In the genomic region with DNA sequence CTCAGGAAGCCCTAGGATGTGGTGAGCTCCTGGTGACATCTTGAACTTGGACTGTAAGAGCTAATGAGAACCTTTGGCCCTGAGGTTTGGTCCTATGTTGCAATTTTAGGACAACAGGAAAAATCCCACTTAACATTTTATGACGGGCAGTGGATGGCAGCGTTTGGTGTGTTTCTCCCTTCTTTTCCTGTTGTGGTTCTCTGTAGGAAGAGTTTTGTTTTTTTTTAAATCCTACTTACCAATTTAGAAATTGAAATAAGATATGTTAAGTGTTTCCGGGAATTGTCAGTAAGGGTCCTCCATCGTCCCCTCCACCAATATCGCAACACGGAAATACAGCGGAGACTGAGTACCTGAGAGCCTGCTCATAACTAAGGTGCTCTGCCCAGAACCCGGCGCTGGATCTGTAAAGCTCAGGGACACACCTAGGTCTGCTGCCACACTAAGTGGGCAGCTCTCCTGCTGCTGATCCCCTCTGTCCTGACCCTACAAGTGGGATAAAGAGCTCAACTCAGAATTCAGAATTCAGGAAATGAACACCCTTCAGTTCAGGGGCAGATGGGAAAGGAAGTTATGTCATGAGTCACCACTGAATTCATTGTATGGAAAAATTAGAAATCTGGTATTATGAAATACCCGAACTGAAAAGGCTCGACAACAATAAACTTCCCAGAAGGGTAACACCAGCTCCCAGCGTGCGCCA, we compare ENCODE assay signal across 19 cellular contexts. TPM values are rescaled to one million over a fixed set of nuclear protein-coding genes. Genes with fewer than 3 reads are reported as not detected.
DNase-seq lines count a peak whose midpoint lies in the region; ATAC-seq and TF ChIP-seq lines count a peak whose summit lies in the region.
"Had no signal": no experiment of that assay in that cellular context is flagged by ENCODE, and none has a peak within 500 bp of the region (broad histone marks: within the 10 kb centered on the region; RNA-seq: fewer than 3 reads in every experiment).

No MANE protein-coding gene starts in this region.

- no peak overlapping the region for H3K4me3 ChIP-seq in cardiac fibroblast (replicated peaks in 1 of 2; ENCODE audit: low read depth in 2 of 2, low read length in 2 of 2)
- H3K4me3 ChIP-seq in lower lobe of right lung: no peak overlapping the region
- H3K4me3 ChIP-seq: colonic mucosa, heart right ventricle, testis had no signal

- H3K27me3 ChIP-seq in lower lobe of right lung (ENCODE audit: low read depth): no peaks in the 10 kb centered on the region
- H3K27me3 ChIP-seq: colonic mucosa, testis had no signal

- TF ChIP-seq CTCF in cardiac fibroblast (IDR thresholded peaks at IDR 0.05; ENCODE audit: low read depth, low read length): no peak
- TF ChIP-seq CTCF in lower lobe of right lung (IDR thresholded peaks at IDR 0.05): no peak

- no peaks in the 10 kb centered on the region for H3K9me3 Mint-ChIP-seq in activated T-helper 1 cell treated with anti-CD3 and anti-CD28 coated beads, Interleukin-12 subunit alpha, Interleukin-12 subunit beta, Interleukin-2, Interleukin-4 antibody, amounts not matched to agents 30 ng/mL and 10 ng/mL and 1 ng/mL, durations not matched to agents 14 hours and 24 hours and 36 hours

- H3K36me3 Mint-ChIP-seq in activated T-helper 1 cell treated with anti-CD3 and anti-CD28 coated beads, Interleukin-12 subunit alpha, Interleukin-12 subunit beta, Interleukin-2, Interleukin-4 antibody, amounts not matched to agents 30 ng/mL and 10 ng/mL and 1 ng/mL, durations not matched to agents 14 hours and 24 hours and 36 hours (ENCODE audit: low read depth): no peaks in the 10 kb centered on the region

- no peaks in the 10 kb centered on the region for H3K4me1 Mint-ChIP-seq in activated T-helper 1 cell treated with anti-CD3 and anti-CD28 coated beads, Interleukin-12 subunit alpha, Interleukin-12 subunit beta, Interleukin-2, Interleukin-4 antibody, amounts not matched to agents 30 ng/mL and 10 ng/mL and 1 ng/mL, durations not matched to agents 14 hours and 24 hours and 36 hours (ENCODE audit: low read depth)
- H3K4me1 Mint-ChIP-seq: T-helper 17 cell had no signal

- H3K27ac Mint-ChIP-seq in activated T-helper 1 cell treated with anti-CD3 and anti-CD28 coated beads, Interleukin-12 subunit alpha, Interleukin-12 subunit beta, Interleukin-2, Interleukin-4 antibody, amounts not matched to agents 30 ng/mL and 10 ng/mL and 1 ng/mL, durations not matched to agents 14 hours and 24 hours and 36 hours: no peak overlapping the region
- H3K27ac Mint-ChIP-seq: T-helper 17 cell had no signal

- peak overlapping the region; percentile 28 for H3K27ac ChIP-seq in lower lobe of right lung
- H3K27ac ChIP-seq: colonic mucosa, testis had no signal

- DNase-seq in EL: peak; percentile 25
- peak; percentile 78 for DNase-seq in MV-4-11 (lab: John Stamatoyannopoulos, UW)
- peak; percentile 52 to 75 for DNase-seq in cardiac fibroblast (ENCODE audit: low read depth in 2 of 2)
- no peak for DNase-seq in lower lobe of right lung
- no peak for DNase-seq in medulla oblongata (ENCODE audit: extremely low spot score)
- no peak for DNase-seq in activated T-helper 1 cell treated with anti-CD3 and anti-CD28 coated beads, Interleukin-12 subunit alpha, Interleukin-12 subunit beta, Interleukin-2, Interleukin-4 antibody, amounts not matched to agents 30 ng/mL and 10 ng/mL and 1 ng/mL, durations not matched to agents 14 hours and 24 hours and 36 hours (ENCODE audit: low spot score)
- no peak for DNase-seq in NCI-H2029 (lab: John Stamatoyannopoulos, UW)
- no peak for DNase-seq in iPS-NIHi7 (ENCODE audit: extremely low spot score)
- DNase-seq: activated effector memory CD4-positive, alpha-beta T cell treated with Interleukin-2 at 50 U/mL for 16 hours; colonic mucosa; heart right ventricle; MM.1S; NCI-H2081 treated with DMSO at 0.1 percent for 48 hours; RPMI8226; stimulated activated CD4-positive, alpha-beta T cell treated with anti-CD3 and anti-CD28 coated beads, Interleukin-4, amount 100 ng/mL, for 1 hour; stimulated activated CD8-positive, alpha-beta memory T cell treated with anti-CD3 and anti-CD28 coated beads, Interleukin-4, amount 100 ng/mL, for 48 hours; T-helper 17 cell; testis had no signal

- ATAC-seq in lower lobe of right lung: peak; percentile 54 to 70
- ATAC-seq: activated CD4-positive, CD25-positive, alpha-beta regulatory T cell treated with anti-CD3 and anti-CD28 coated beads, Interleukin-2, amount 50 U/mL, for 24 hours; T-helper 17 cell had no signal

- H3K4me1 ChIP-seq in lower lobe of right lung: peaks cover 3% of the 10 kb centered on the region
- H3K4me1 ChIP-seq: colonic mucosa, testis had no signal

- no peaks in the 10 kb centered on the region for H3K9me3 ChIP-seq in lower lobe of right lung
- H3K9me3 ChIP-seq: colonic mucosa, heart right ventricle, testis had no signal

- H3K27me3 Mint-ChIP-seq in activated T-helper 1 cell treated with anti-CD3 and anti-CD28 coated beads, Interleukin-12 subunit alpha, Interleukin-12 subunit beta, Interleukin-2, Interleukin-4 antibody, amounts not matched to agents 30 ng/mL and 10 ng/mL and 1 ng/mL, durations not matched to agents 14 hours and 24 hours and 36 hours (ENCODE audit: insufficient read depth): peaks cover 11% of the 10 kb centered on the region

- no peaks in the 10 kb centered on the region for H3K36me3 ChIP-seq in lower lobe of right lung
- H3K36me3 ChIP-seq: colonic mucosa, heart right ventricle had no signal

- intact Hi-C loops in lower lobe of right lung (cut with DNase I): no loop called here
- intact Hi-C loops in activated T-helper 1 cell treated with anti-CD3 and anti-CD28 coated beads, Interleukin-12 subunit alpha, Interleukin-12 subunit beta, Interleukin-2, Interleukin-4 antibody, amounts not matched to agents 30 ng/mL and 10 ng/mL and 1 ng/mL, durations not matched to agents 14 hours and 24 hours and 36 hours (cut with micrococcal nuclease): no loop called here

- H3K4me3 Mint-ChIP-seq in activated T-helper 1 cell treated with anti-CD3 and anti-CD28 coated beads, Interleukin-12 subunit alpha, Interleukin-12 subunit beta, Interleukin-2, Interleukin-4 antibody, amounts not matched to agents 30 ng/mL and 10 ng/mL and 1 ng/mL, durations not matched to agents 14 hours and 24 hours and 36 hours: no peak overlapping the region
- H3K4me3 Mint-ChIP-seq: T-helper 17 cell had no signal

RNA-seq across cellular contexts. Expression of gene PROSER2, which starts 9.2 kb away (rescaled TPM):
- total RNA-seq in lower lobe of right lung: 18.0 TPM
- total RNA-seq in activated T-helper 1 cell treated with anti-CD3 and anti-CD28 coated beads, Interleukin-12 subunit alpha, Interleukin-12 subunit beta, Interleukin-2, Interleukin-4 antibody, amounts not matched to agents 30 ng/mL and 10 ng/mL and 1 ng/mL, durations not matched to agents 14 hours and 24 hours and 36 hours: 0.29 and 0.39 TPM in 2 replicates

Comparison
In these comparisons a context has a peak if more than half of its experiments do, and no peak if none do; other contexts are left out.
1. DNase-seq: peak in EL (single experiment), MV-4-11 (single experiment) and cardiac fibroblast (2 of 2); none in lower lobe of right lung (single experiment), medulla oblongata (single experiment), activated T-helper 1 cell treated with anti-CD3 and anti-CD28 coated beads, Interleukin-12 subunit alpha, Interleukin-12 subunit beta, Interleukin-2, Interleukin-4 antibody, amounts not matched to agents 30 ng/mL and 10 ng/mL and 1 ng/mL, durations not matched to agents 14 hours and 24 hours and 36 hours (single experiment), NCI-H2029 (single experiment) and iPS-NIHi7 (single experiment).
2. RNA of gene PROSER2, which starts 9.2 kb away (total RNA-seq): 18.0 TPM in lower lobe of right lung (single experiment); 0.29 to 0.39 TPM in activated T-helper 1 cell treated with anti-CD3 and anti-CD28 coated beads, Interleukin-12 subunit alpha, Interleukin-12 subunit beta, Interleukin-2, Interleukin-4 antibody, amounts not matched to agents 30 ng/mL and 10 ng/mL and 1 ng/mL, durations not matched to agents 14 hours and 24 hours and 36 hours; every median in the first group is over 10 times any median in the second.